Comparison of ENCODE assay signal across 8 cellular contexts in the genomic region with DNA sequence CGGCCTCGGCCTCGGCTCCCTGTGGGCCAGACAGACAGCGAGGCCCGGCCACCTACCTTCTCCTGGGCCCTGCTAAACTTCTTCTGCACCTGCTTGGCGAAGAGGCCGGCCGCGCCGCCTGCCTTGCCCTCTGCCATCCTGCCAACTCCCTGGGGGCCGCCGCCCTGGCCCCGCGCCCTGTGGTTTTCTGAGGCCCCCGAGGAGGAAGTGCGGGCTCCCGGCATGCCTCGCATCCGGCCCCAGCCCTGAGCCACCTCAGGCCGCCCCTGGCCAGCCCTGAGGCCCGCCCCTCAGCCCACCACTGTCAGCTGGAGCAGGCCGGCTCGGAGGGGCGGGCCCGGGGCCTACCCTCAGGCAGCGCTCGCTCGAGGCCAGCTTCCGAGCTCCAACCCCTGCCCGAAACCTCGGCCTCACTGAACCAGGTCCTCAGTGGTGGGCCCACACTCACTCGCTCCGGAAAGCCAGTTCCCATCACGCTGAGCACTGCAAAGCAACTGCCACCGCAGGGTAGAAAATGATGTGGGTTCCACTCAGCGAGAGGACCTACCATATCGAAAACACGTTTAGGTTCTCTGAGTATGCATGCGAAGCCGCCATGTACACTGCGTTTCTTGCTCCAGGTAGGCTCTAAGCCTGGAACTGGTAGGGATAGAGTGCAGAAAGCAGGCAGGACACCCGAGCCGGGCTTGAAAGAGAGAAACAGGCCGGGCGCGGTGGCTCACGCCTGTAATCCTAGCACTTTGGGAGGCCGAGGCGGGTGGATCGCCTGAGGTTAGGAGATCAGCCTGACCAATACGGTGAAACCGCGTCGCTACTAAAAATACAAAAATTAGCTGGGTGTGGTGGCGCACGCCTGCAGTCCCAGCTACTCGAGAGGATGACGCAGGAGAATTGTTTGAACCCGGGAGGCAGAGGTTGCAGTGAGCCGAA. TPM values are rescaled to one million over a fixed set of nuclear protein-coding genes. Genes with fewer than 3 reads are reported as not detected.
A peak's percentile ranks its signal among the peaks of the same experiment; 100 is the strongest.
DNase-seq lines count a peak whose midpoint lies in the region; ATAC-seq lines count a peak whose summit lies in the region.

A gene (minus strand): TSS at position 209 of the 930 bp plus-strand sequence. CDS start 72 bp downstream, at position 137.

- H3K9me3 ChIP-seq in CD4-positive, CD25-positive, alpha-beta regulatory T cell (ENCODE audit: control insufficient read depth in 2 of 2, low read length in 2 of 2): no peaks in the 10 kb centered on the region
- H3K9me3 ChIP-seq in mononuclear cell (ENCODE audit: low read depth, low read length): no peaks in the 10 kb centered on the region

- H3K27ac ChIP-seq in CD4-positive, CD25-positive, alpha-beta regulatory T cell (ENCODE audit: insufficient read depth, low read length, poor library complexity, severe bottlenecking): peak within 1 kb of the TSS; percentile 95

- peaks cover 7 to 91% (median 62%) of the 10 kb centered on the region in 4 donors for H3K4me1 Mint-ChIP-seq in CD4-positive, CD25-positive, alpha-beta regulatory T cell

- peaks cover 98% of the 10 kb centered on the region for H3K4me1 ChIP-seq in CD4-positive, CD25-positive, alpha-beta regulatory T cell (ENCODE audit: control insufficient read depth, insufficient read depth, low read length, poor library complexity, severe bottlenecking)
- peaks cover 97% of the 10 kb centered on the region for H3K4me1 ChIP-seq in mononuclear cell (ENCODE audit: insufficient read depth, low read length)

- H3K36me3 Mint-ChIP-seq in CD4-positive, CD25-positive, alpha-beta regulatory T cell: peaks cover 31% of the 10 kb centered on the region

- no peaks in the 10 kb centered on the region for H3K27me3 ChIP-seq in CD4-positive, CD25-positive, alpha-beta regulatory T cell (ENCODE audit: control insufficient read depth, insufficient read depth, low read length)
- H3K27me3 ChIP-seq in mononuclear cell (ENCODE audit: insufficient read depth, low read length): no peaks in the 10 kb centered on the region

- H3K4me3 Mint-ChIP-seq in CD4-positive, CD25-positive, alpha-beta regulatory T cell: peak within 1 kb of the TSS; percentile 98 to 100 (median 99)

- H3K27ac Mint-ChIP-seq in CD4-positive, CD25-positive, alpha-beta regulatory T cell: peak within 1 kb of the TSS; percentile 88 to 100 (median 89)

- peaks cover 7% of the 10 kb centered on the region for H3K36me3 ChIP-seq in CD4-positive, CD25-positive, alpha-beta regulatory T cell (ENCODE audit: control insufficient read depth, insufficient read depth, low read length)

- peak; percentile 69 to 73 for ATAC-seq in CD4-positive, CD25-positive, alpha-beta regulatory T cell (ENCODE audit: low read depth in 2 of 2)
- ATAC-seq in GM21515 (IDR thresholded peaks at IDR 0.05; ENCODE audit: unreplicated experiment) (peak; percentile 60), HG02884 (IDR thresholded peaks at IDR 0.05; ENCODE audit: unreplicated experiment) (no peak)

- DNase-seq in CD4-positive, CD25-positive, alpha-beta regulatory T cell: peak; percentile 67 to 93 (median 75)
- peak; percentile 76 for DNase-seq in NOMO-1 treated with DMSO at 0.1 percent for 48 hours (lab: John Stamatoyannopoulos, UW; ENCODE audit: unreplicated experiment)
- DNase-seq in activated T-helper 1 cell treated with Interleukin-2 at 50 U/mL for 16 hours (ENCODE audit: low read depth): peak; percentile 72
- peak; percentile 49 for DNase-seq in stimulated activated naive CD4-positive, alpha-beta T cell treated with Interleukin-2 at 50 U/mL for 16 hours (lab: John Stamatoyannopoulos, UW)
- no peak for DNase-seq in NCI-H2029 treated with DMSO at 0.1 percent for 48 hours (lab: John Stamatoyannopoulos, UW)

- peaks cover 0 to 1% (median 0%) of the 10 kb centered on the region in 7 donors for H3K9me3 Mint-ChIP-seq in CD4-positive, CD25-positive, alpha-beta regulatory T cell

- peak within 1 kb of the TSS; percentile 99 for H3K4me3 ChIP-seq in CD4-positive, CD25-positive, alpha-beta regulatory T cell (ENCODE audit: low read depth, low read length)
- H3K4me3 ChIP-seq in mononuclear cell (ENCODE audit: low read length): peak within 1 kb of the TSS; percentile 83

- H3K27me3 Mint-ChIP-seq in CD4-positive, CD25-positive, alpha-beta regulatory T cell: no peaks in the 10 kb centered on the region

RNA-seq across cellular contexts. Expression of the gene that starts here (rescaled TPM):
- total RNA-seq in CD4-positive, CD25-positive, alpha-beta regulatory T cell: 273 TPM
- 100 to 1,000 TPM; 204 to 255 (median 228) TPM for polyA plus RNA-seq in CD4-positive, CD25-positive, alpha-beta regulatory T cell
- total RNA-seq in mononuclear cell: 211 TPM
